ENCODE assay signal across 8 cellular contexts in genomic region chr1:64505944-64506658, GRCh38. TPM values are rescaled to one million over a fixed set of nuclear protein-coding genes. Genes with fewer than 3 reads are reported as not detected.
DNase-seq lines count a peak whose midpoint lies in the region; ATAC-seq and TF ChIP-seq lines count a peak whose summit lies in the region.

No MANE protein-coding gene starts in this region.

- H3K9ac ChIP-seq in PC-3 (ENCODE audit: low read length), result no peak overlapping the region

- no peak for TF ChIP-seq CTCF in PC-3 (conservative IDR thresholded peaks at IDR 0.05; ENCODE audit: low read depth, low read length)
- TF ChIP-seq CTCF in lung (IDR thresholded peaks at IDR 0.05; ENCODE audit: control extremely low read depth, extremely low read depth), result no peak
- TF ChIP-seq CTCF in tibial artery (IDR thresholded peaks at IDR 0.05), result no peak
- TF ChIP-seq CTCF in OCI-LY7 (conservative IDR thresholded peaks at IDR 0.05; ENCODE audit: low read length), result no peak

- CTCF ChIA-PET in PC-3 (lab: Charles Lee) (no interaction called here), OCI-LY7 (lab: Charles Lee; ENCODE audit: unreplicated experiment) (no interaction called here)

- intact Hi-C loops in PC-3 (cut with micrococcal nuclease), result no loop called here
- intact Hi-C loops in tibial artery (cut with DNase I; ENCODE audit: low total_unique reads), result no loop called here
- intact Hi-C loops in OCI-LY7 (cut with micrococcal nuclease; ENCODE audit: unreplicated experiment), result no loop called here

- H3F3A ChIP-seq in PC-3 (ENCODE audit: low read length, unreplicated experiment), result no peaks in the 10 kb centered on the region

- H3K4me3 ChIP-seq in PC-3 (ENCODE audit: low read length) (no peak overlapping the region), lung (no peak overlapping the region), tibial artery (peak overlapping the region; percentile 53 to 62), OCI-LY7 (ENCODE audit: low read depth, low read length, poor library complexity, severe bottlenecking) (no peak overlapping the region)

- no peaks in the 10 kb centered on the region for H3K36me3 ChIP-seq in PC-3 (ENCODE audit: low read depth, low read length)
- H3K36me3 ChIP-seq in lung (ENCODE audit: control insufficient read depth in 2 of 2, insufficient read depth in 2 of 2, low read length in 2 of 2), result no peaks in the 10 kb centered on the region
- no peaks in the 10 kb centered on the region for H3K36me3 ChIP-seq in tibial artery
- no peaks in the 10 kb centered on the region for H3K36me3 ChIP-seq in OCI-LY7 (ENCODE audit: insufficient read depth, low read length)

- H2AFZ ChIP-seq in PC-3 (ENCODE audit: low read length), result no peak overlapping the region
- no peak overlapping the region for H2AFZ ChIP-seq in OCI-LY7 (ENCODE audit: low read length)

- ATAC-seq in PC-3, result peak; percentile 38; the same call in 1 of the 2 replicates
- peak; percentile 20 for ATAC-seq in lung (ENCODE audit: insufficient read depth, low FRiP score)
- no peak for ATAC-seq in HG02884 (IDR thresholded peaks at IDR 0.05; ENCODE audit: unreplicated experiment)
- no peak for ATAC-seq in HG03025 (IDR thresholded peaks at IDR 0.05; ENCODE audit: low FRiP score, unreplicated experiment)

- no peak overlapping the region for H3K27ac ChIP-seq in PC-3 (ENCODE audit: low read length)
- H3K27ac ChIP-seq in caudate nucleus (ENCODE audit: low read depth, low read length), result peak overlapping the region; percentile 86
- H3K27ac ChIP-seq in lung (ENCODE audit: low read depth in 1 of 2, low read length in 1 of 2), result peak overlapping the region in 1 of 2 donors; percentile 80
- peak overlapping the region; percentile 45 to 58 for H3K27ac ChIP-seq in tibial artery
- no peak overlapping the region for H3K27ac ChIP-seq in OCI-LY7 (ENCODE audit: low read depth, low read length, poor library complexity, severe bottlenecking)

- 46 to 48% methylated on average over 15 of the region's 15 CpGs for WGBS in lung, 2 donors

- no peaks in the 10 kb centered on the region for H3K9me3 ChIP-seq in PC-3 (ENCODE audit: low read length)
- no peaks in the 10 kb centered on the region for H3K9me3 ChIP-seq in lung (ENCODE audit: control insufficient read depth in 2 of 2, insufficient read depth in 1 of 2, low read length in 1 of 2)
- H3K9me3 ChIP-seq in tibial artery, result no peaks in the 10 kb centered on the region
- no peaks in the 10 kb centered on the region for H3K9me3 ChIP-seq in OCI-LY7 (ENCODE audit: low read length)

- peaks cover 8% of the 10 kb centered on the region; the same call in 1 of the 2 replicates for H3K4me1 ChIP-seq in PC-3 (ENCODE audit: insufficient read depth, low read length)
- H3K4me1 ChIP-seq in lung (ENCODE audit: control insufficient read depth in 2 of 2, insufficient read depth in 2 of 2, low read length in 2 of 2), result peaks cover 0 to 4% of the 10 kb centered on the region in 2 donors
- peaks cover 0 to 26% (median 8%) of the 10 kb centered on the region in 4 donors for H3K4me1 ChIP-seq in tibial artery
- no peaks in the 10 kb centered on the region for H3K4me1 ChIP-seq in OCI-LY7 (ENCODE audit: insufficient read depth, low read length, poor library complexity, severe bottlenecking)

- H4K20me1 ChIP-seq in PC-3 (ENCODE audit: low read length) (no peaks in the 10 kb centered on the region), OCI-LY7 (ENCODE audit: insufficient read depth, low read length) (no peaks in the 10 kb centered on the region)

- DNase-seq in HT1080 (ENCODE audit: low read depth) (peak; percentile 16), PC-3 (peak; percentile 54), caudate nucleus (lab: John Stamatoyannopoulos, UW) (peak in 7 of 61 donors; percentile 15 to 80 (median 29)), lung (ENCODE audit: low spot score) (peak; percentile 47), tibial artery (no peak), OCI-LY7 (ENCODE audit: low spot score) (no peak)

- H3K9me2 ChIP-seq in PC-3 (replicated peaks; ENCODE audit: low read length) (no peaks in the 10 kb centered on the region), OCI-LY7 (ENCODE audit: insufficient read depth, low read length) (no peaks in the 10 kb centered on the region)

- no peaks in the 10 kb centered on the region for H3K79me2 ChIP-seq in PC-3 (ENCODE audit: low read length)
- H3K79me2 ChIP-seq in OCI-LY7 (ENCODE audit: insufficient read depth, low read depth, low read length), result no peaks in the 10 kb centered on the region

- no peaks in the 10 kb centered on the region for H3K27me3 ChIP-seq in PC-3 (ENCODE audit: low read length)
- no peaks in the 10 kb centered on the region for H3K27me3 ChIP-seq in lung (ENCODE audit: control insufficient read depth, insufficient read depth)
- H3K27me3 ChIP-seq in tibial artery, result no peaks in the 10 kb centered on the region

- BruUV-seq in PC-3 (replicated peaks; lab: Mats Ljungman, UMichigan) (no TSS peak), OCI-LY7 (replicated peaks; lab: Mats Ljungman, UMichigan) (no TSS peak)

- no peak overlapping the region for H3K4me2 ChIP-seq in PC-3 (ENCODE audit: low read length)
- H3K4me2 ChIP-seq in OCI-LY7 (ENCODE audit: low read length), result no peak overlapping the region

- POLR2A ChIA-PET in PC-3 (lab: Charles Lee; ENCODE audit: unreplicated experiment), result interaction anchor here (0.6 kb wide), 1 partner anchor 23 kb away, joined by 4 read pairs; no protein-coding TSS in a partner anchor
- POLR2A ChIA-PET in OCI-LY7 (lab: Charles Lee), result no interaction called here

RNA-seq across cellular contexts. Expression of gene CACHD1, which starts 36.2 kb away (rescaled TPM):
- 6.0 and 6.8 TPM in 2 replicates for total RNA-seq in HT1080 (2014; rRNA removed; shearing (Covaris generic))
- 6.0 and 6.6 TPM in 2 replicates for polyA plus RNA-seq in HT1080 (2015; cell fraction: cytosol; rRNA removed)
- polyA plus RNA-seq in HT1080 (2015; cell fraction: nucleus; rRNA removed), result 12.1 and 12.5 TPM in 2 replicates
- total RNA-seq in PC-3 (2014; rRNA removed), result 6.6 TPM in 2 replicates
- 10 to 100 TPM; 16.0 to 49.6 TPM for total RNA-seq in lung
- 1 to 10 TPM; 4.7 to 9.0 TPM for polyA plus RNA-seq in lung
- not detected in 2 replicates for total RNA-seq in OCI-LY7 (2014; rRNA removed; shearing (Covaris generic))
- not detected in 2 replicates for total RNA-seq in OCI-LY7 (2022)

Comparison
In these comparisons a context has a peak if more than half of its experiments do, and no peak if none do; other contexts are left out.
1. DNase-seq: peak in HT1080 (single experiment), PC-3 (single experiment) and lung (single experiment); none in tibial artery (0 of 2) and OCI-LY7 (single experiment).
2. ATAC-seq: peak in PC-3 (single experiment) and lung (single experiment); none in HG02884 (single experiment) and HG03025 (single experiment).
3. H3K27ac ChIP-seq: peak in caudate nucleus (single experiment) and tibial artery (2 of 2); none in PC-3 (single experiment) and OCI-LY7 (single experiment).
4. H3K4me3 ChIP-seq: peak in tibial artery (2 of 2); none in PC-3 (single experiment), lung (single experiment) and OCI-LY7 (single experiment).